ENCODE assay signal across 10 cellular contexts in genomic region chr1:224378855-224379631, GRCh38. TPM values are rescaled to one million over a fixed set of nuclear protein-coding genes. Genes with fewer than 3 reads are reported as not detected.
DNase-seq lines count a peak whose midpoint lies in the region; ATAC-seq and TF ChIP-seq lines count a peak whose summit lies in the region.
"Had no signal": no experiment of that assay in that cellular context is flagged by ENCODE, and none has a peak within 500 bp of the region (broad histone marks: within the 10 kb centered on the region; RNA-seq: fewer than 3 reads in every experiment).

No MANE protein-coding gene starts in this region.

- POLR2A ChIA-PET in GM10248 (lab: Yijun Ruan, JAX): no interaction called here

- H3K4me3 ChIP-seq in NB4 (ENCODE audit: low read depth, low read length) (no peak overlapping the region), vagina (no peak overlapping the region)
- H3K4me3 ChIP-seq: right lobe of liver had no signal

- peak; percentile 35 for DNase-seq in GM10248 (ENCODE audit: extremely low spot score)
- DNase-seq in NB4 (ENCODE audit: low read depth): peak; percentile 72
- DNase-seq in glutamatergic neuron: no peak
- no peak for DNase-seq in vagina (ENCODE audit: extremely low spot score in 2 of 2)
- DNase-seq in hippocampal formation (lab: John Stamatoyannopoulos, UW): no peak
- no peak for DNase-seq in C1 segment of cervical spinal cord (lab: John Stamatoyannopoulos, UW)
- no peak for DNase-seq in NCI-H510A (lab: John Stamatoyannopoulos, UW)
- DNase-seq: right lobe of liver had no signal

- peak; percentile 28 for ATAC-seq in GM21447 (IDR thresholded peaks at IDR 0.05; ENCODE audit: unreplicated experiment)

- peak overlapping the region; percentile 20 for H3K27ac Mint-ChIP-seq in glutamatergic neuron (ENCODE audit: unreplicated experiment)

- TF ChIP-seq POLR2A in NB4 (IDR thresholded peaks at IDR 0.05; ENCODE audit: extremely low read depth, insufficient read length) (no peak), vagina (IDR thresholded peaks at IDR 0.05) (no peak)

- intact Hi-C loops in vagina (cut with DNase I): no loop called here

- H3K9me3 Mint-ChIP-seq in glutamatergic neuron (ENCODE audit: unreplicated experiment): no peaks in the 10 kb centered on the region
- H3K9me3 Mint-ChIP-seq: activated T-cell treated with anti-CD3 and anti-CD28 coated beads, Interleukin-2, amount 50 U/mL, for 72 hours had no signal

- H3K4me1 Mint-ChIP-seq in glutamatergic neuron (ENCODE audit: low read depth, unreplicated experiment): no peaks in the 10 kb centered on the region

- TF ChIP-seq CTCF in GM10248 (IDR thresholded peaks at IDR 0.05; ENCODE audit: control extremely low read depth, extremely low read depth, low read depth, missing control alignments) (no peak), NB4 (IDR thresholded peaks at IDR 0.05; ENCODE audit: low read depth, low read length) (no peak), glutamatergic neuron (IDR thresholded peaks at IDR 0.05; ENCODE audit: partially characterized antibody, unreplicated experiment) (no peak), vagina (IDR thresholded peaks at IDR 0.05) (no peak)

- no peaks in the 10 kb centered on the region for H3K27me3 ChIP-seq in vagina
- H3K27me3 ChIP-seq: right lobe of liver had no signal

- H3K36me3 Mint-ChIP-seq in glutamatergic neuron (ENCODE audit: unreplicated experiment): peaks cover under 1% of the 10 kb centered on the region

- H3K4me1 ChIP-seq in vagina: no peaks in the 10 kb centered on the region

- H3K36me3 ChIP-seq in vagina: peaks cover 0 to 36% of the 10 kb centered on the region in 2 donors

- H3K27me3 Mint-ChIP-seq in glutamatergic neuron (ENCODE audit: unreplicated experiment): no peaks in the 10 kb centered on the region

- H3K9me3 ChIP-seq in vagina: no peaks in the 10 kb centered on the region
- H3K9me3 ChIP-seq: right lobe of liver had no signal

- CTCF ChIA-PET in GM10248 (lab: Yijun Ruan, JAX): interaction anchor here (0.7 to 2.0 kb wide), 6 partner anchors 9 to 263 kb away, joined by 3 to 4 read pairs (median 4); no protein-coding TSS in a partner anchor

- no peak overlapping the region for H3K27ac ChIP-seq in vagina
- H3K27ac ChIP-seq: right lobe of liver had no signal

- H3K4me3 Mint-ChIP-seq in glutamatergic neuron (ENCODE audit: unreplicated experiment): no peak overlapping the region

RNA-seq across cellular contexts. Expression of gene CNIH4, which starts 22.4 kb away (rescaled TPM):
- total RNA-seq in glutamatergic neuron (ENCODE audit: unreplicated experiment): 85.5 TPM
- total RNA-seq in vagina: 36.1 TPM

RNA-seq across cellular contexts. Expression of gene NVL, which starts 49.1 kb away (rescaled TPM):
- total RNA-seq in glutamatergic neuron (ENCODE audit: unreplicated experiment): 36.9 TPM
- 34.6 TPM for total RNA-seq in vagina

RNA-seq across cellular contexts. Expression of gene WDR26, which starts 55.6 kb away (rescaled TPM):
- total RNA-seq in glutamatergic neuron (ENCODE audit: unreplicated experiment) (110 TPM), vagina (77.3 TPM)

Comparison
In these comparisons a context has a peak if more than half of its experiments do, and no peak if none do; other contexts are left out.
1. DNase-seq: peak in GM10248 (single experiment) and NB4 (single experiment); none in glutamatergic neuron (single experiment), vagina (0 of 2), hippocampal formation (0 of 2), C1 segment of cervical spinal cord (0 of 14) and NCI-H510A (single experiment).